ENCODE assay signal across 8 cellular contexts in genomic region chr12:119115296-119115905, GRCh38.
DNase-seq lines count a peak whose midpoint lies in the region; ATAC-seq and TF ChIP-seq lines count a peak whose summit lies in the region.

No MANE protein-coding gene starts in this region.

- H3K27ac Mint-ChIP-seq in progenitor cell of endocrine pancreas = no peak overlapping the region

- no peak overlapping the region for H3K4me3 ChIP-seq in AG04449 (ENCODE audit: low read depth, low read length)
- H3K4me3 ChIP-seq in DND-41 (ENCODE audit: low read depth in 1 of 2, low read length in 2 of 2) = no peak overlapping the region
- no peak overlapping the region for H3K4me3 ChIP-seq in WERI-Rb-1 (ENCODE audit: low read depth, low read length)

- no peaks in the 10 kb centered on the region for H3K36me3 ChIP-seq in DND-41 (ENCODE audit: insufficient read depth, low read length)
- H3K36me3 ChIP-seq in WERI-Rb-1 = peaks cover 73% of the 10 kb centered on the region

- no peak; the same call in 2 of the 3 replicates for ATAC-seq in DND-41 (ENCODE audit: insufficient read depth, low read depth)
- no peak for ATAC-seq in GM21390 (IDR thresholded peaks at IDR 0.05; ENCODE audit: unreplicated experiment)
- ATAC-seq in GM21515 (IDR thresholded peaks at IDR 0.05; ENCODE audit: unreplicated experiment) = no peak

- no peaks in the 10 kb centered on the region for H4K20me1 ChIP-seq in DND-41 (ENCODE audit: insufficient read depth, low read length)

- no peak overlapping the region for H3K27ac ChIP-seq in DND-41 (ENCODE audit: low read length)
- no peak overlapping the region; the same call in 1 of the 2 replicates for H3K27ac ChIP-seq in WERI-Rb-1

- no peak overlapping the region for H2AFZ ChIP-seq in DND-41 (ENCODE audit: low read depth, low read length)

- POLR2A ChIA-PET in AG04449 (lab: Yijun Ruan, JAX) = no interaction called here

- peaks cover 6% of the 10 kb centered on the region for H3K9me3 Mint-ChIP-seq in progenitor cell of endocrine pancreas (ENCODE audit: low read depth)

- no peaks in the 10 kb centered on the region for H3K4me1 ChIP-seq in DND-41 (ENCODE audit: insufficient read depth, low read length)

- H3K27me3 Mint-ChIP-seq in progenitor cell of endocrine pancreas = peaks cover 15% of the 10 kb centered on the region

- H3K36me3 Mint-ChIP-seq in progenitor cell of endocrine pancreas (ENCODE audit: insufficient read depth) = peaks cover 2% of the 10 kb centered on the region

- TF ChIP-seq CTCF in AG04449 (IDR thresholded peaks at IDR 0.05; ENCODE audit: insufficient read depth, low read length, missing control alignments) = peak; percentile 73
- TF ChIP-seq CTCF in DND-41 (IDR thresholded peaks at IDR 0.05; ENCODE audit: borderline replicate concordance, extremely low read depth, low read length, poor library complexity, severe bottlenecking) = peak; percentile 82
- peak; percentile 70 for TF ChIP-seq CTCF in WERI-Rb-1 (IDR thresholded peaks at IDR 0.05; ENCODE audit: low read depth, low read length)
- TF ChIP-seq CTCF in progenitor cell of endocrine pancreas (IDR thresholded peaks at IDR 0.05; ENCODE audit: unreplicated experiment) = peak; percentile 94

- CTCF ChIA-PET in AG04449 (lab: Yijun Ruan, JAX) = interaction anchor here (0.7 to 5.0 kb wide), 9 partner anchors 10 to 712 kb away, joined by 3 to 40 read pairs (median 5); no protein-coding TSS in a partner anchor

- H3K9me3 ChIP-seq in DND-41 (ENCODE audit: insufficient read depth, low read length, severe bottlenecking) (no peaks in the 10 kb centered on the region), WERI-Rb-1 (ENCODE audit: severe bottlenecking) (no peaks in the 10 kb centered on the region)

- no peak overlapping the region for H3K4me3 Mint-ChIP-seq in progenitor cell of endocrine pancreas (ENCODE audit: low read depth)

- DNase-seq in AG04449 (ENCODE audit: low read depth, low spot score) (no peak), DND-41 (peak; percentile 44), NCI-H1048 (lab: John Stamatoyannopoulos, UW) (peak; percentile 9), WERI-Rb-1 (peak; percentile 47), foreskin melanocyte (peak; percentile 17), progenitor cell of endocrine pancreas (ENCODE audit: low spot score, unreplicated experiment) (peak; percentile 54)

- peaks cover 10% of the 10 kb centered on the region for H3K4me1 Mint-ChIP-seq in progenitor cell of endocrine pancreas (ENCODE audit: low read depth)

- H3K27me3 ChIP-seq in DND-41 (ENCODE audit: insufficient read depth, low read length, poor library complexity) = no peaks in the 10 kb centered on the region
- H3K27me3 ChIP-seq in WERI-Rb-1 (ENCODE audit: insufficient read depth, low read depth, severe bottlenecking) = no peaks in the 10 kb centered on the region

- no peaks in the 10 kb centered on the region for H3K79me2 ChIP-seq in DND-41 (ENCODE audit: insufficient read depth, low read length)

- H3K4me2 ChIP-seq in DND-41 (ENCODE audit: insufficient read depth, low read length) = no peak overlapping the region

- no peak overlapping the region for H3K9ac ChIP-seq in DND-41 (ENCODE audit: low read depth, low read length)
